Comparison of ENCODE assay signal across 1 cellular context in the genomic region with DNA sequence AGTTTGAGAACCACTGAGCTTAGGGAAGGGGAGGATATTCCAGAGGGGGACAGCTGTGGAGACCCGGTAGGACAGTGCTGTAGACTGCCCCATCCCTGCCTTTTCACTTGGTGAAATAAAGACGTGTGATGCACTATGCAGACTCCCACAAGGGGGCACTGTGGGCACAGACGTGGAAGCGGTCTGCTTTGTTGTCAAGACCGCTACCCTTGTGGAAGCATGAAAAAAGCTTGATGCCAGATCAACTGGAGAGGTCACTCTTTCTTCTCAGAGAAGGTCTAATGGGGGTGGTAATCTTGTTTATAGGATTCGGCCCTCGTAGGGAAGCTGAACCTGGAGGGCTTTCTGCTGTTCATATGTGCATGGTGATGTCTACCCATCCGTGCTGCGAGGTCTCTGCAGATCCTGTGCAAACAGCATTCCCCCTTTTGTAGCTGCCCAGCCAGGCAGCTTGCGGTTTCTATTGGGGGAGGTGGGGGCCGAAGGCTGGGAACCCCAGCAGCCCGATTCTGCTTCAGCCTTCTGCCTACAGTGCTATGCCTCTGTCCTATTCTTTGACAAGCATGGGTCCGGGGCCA.
TF ChIP-seq lines count a peak whose summit lies in the region.

No MANE protein-coding gene starts in this region.

TF ChIP-seq in SK-N-SH, 30 proteins besides CTCF, POLR2A, EP300 and RAD21 (continued from another document):
- TF ChIP-seq, protein P1, sequence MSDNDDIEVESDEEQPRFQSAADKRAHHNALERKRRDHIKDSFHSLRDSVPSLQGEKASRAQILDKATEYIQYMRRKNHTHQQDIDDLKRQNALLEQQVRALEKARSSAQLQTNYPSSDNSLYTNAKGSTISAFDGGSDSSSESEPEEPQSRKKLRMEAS (IDR thresholded peaks at IDR 0.05; ENCODE audit: low read depth) = no peak
- no peak for TF ChIP-seq FOXM1 (IDR thresholded peaks at IDR 0.05; ENCODE audit: low read depth)
- no peak for TF ChIP-seq EZH2phosphoT487 (IDR thresholded peaks at IDR 0.05; ENCODE audit: borderline replicate concordance, low read depth)
- TF ChIP-seq YY1 (IDR thresholded peaks at IDR 0.05; ENCODE audit: low read depth) = no peak
- no peak for TF ChIP-seq NRF1 (IDR thresholded peaks at IDR 0.05; ENCODE audit: low read depth, low read length)
- TF ChIP-seq TEAD4 (IDR thresholded peaks at IDR 0.05; ENCODE audit: borderline replicate concordance, insufficient read depth) = no peak
- no peak for TF ChIP-seq NFIC (IDR thresholded peaks at IDR 0.05; ENCODE audit: borderline replicate concordance)
- TF ChIP-seq MXI1 (IDR thresholded peaks at IDR 0.05; ENCODE audit: low read depth, low read length) = peak; percentile 33; the same call in 1 of the 2 replicates
- no peak for TF ChIP-seq GATA2 (CRISPR knock-in tag; IDR thresholded peaks at IDR 0.05)
- TF ChIP-seq, protein P2, sequence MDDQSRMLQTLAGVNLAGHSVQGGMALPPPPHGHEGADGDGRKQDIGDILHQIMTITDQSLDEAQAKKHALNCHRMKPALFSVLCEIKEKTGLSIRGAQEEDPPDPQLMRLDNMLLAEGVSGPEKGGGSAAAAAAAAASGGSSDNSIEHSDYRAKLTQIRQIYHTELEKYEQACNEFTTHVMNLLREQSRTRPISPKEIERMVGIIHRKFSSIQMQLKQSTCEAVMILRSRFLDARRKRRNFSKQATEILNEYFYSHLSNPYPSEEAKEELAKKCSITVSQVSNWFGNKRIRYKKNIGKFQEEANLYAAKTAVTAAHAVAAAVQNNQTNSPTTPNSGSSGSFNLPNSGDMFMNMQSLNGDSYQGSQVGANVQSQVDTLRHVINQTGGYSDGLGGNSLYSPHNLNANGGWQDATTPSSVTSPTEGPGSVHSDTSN (IDR thresholded peaks at IDR 0.05) = no peak
- TF ChIP-seq RCOR1 (IDR thresholded peaks at IDR 0.05; ENCODE audit: low read length) = peak; percentile 24; the same call in 1 of the 2 replicates
- TF ChIP-seq RFX5 (IDR thresholded peaks at IDR 0.05; ENCODE audit: low read length) = no peak
- no peak for TF ChIP-seq JUND (IDR thresholded peaks at IDR 0.05)
- TF ChIP-seq TAF1 (IDR thresholded peaks at IDR 0.05; ENCODE audit: borderline replicate concordance, low read depth, low read length) = no peak
- TF ChIP-seq FOXJ3 (CRISPR knock-in tag; IDR thresholded peaks at IDR 0.05) = peak; percentile 38; the same call in 1 of the 2 replicates
- no peak for TF ChIP-seq SIN3A (IDR thresholded peaks at IDR 0.05; ENCODE audit: borderline replicate concordance, low read depth, low read length)
- TF ChIP-seq POLR2AphosphoS5 (IDR thresholded peaks at IDR 0.05; ENCODE audit: low read depth, low read length) = no peak
- TF ChIP-seq, protein P3, sequence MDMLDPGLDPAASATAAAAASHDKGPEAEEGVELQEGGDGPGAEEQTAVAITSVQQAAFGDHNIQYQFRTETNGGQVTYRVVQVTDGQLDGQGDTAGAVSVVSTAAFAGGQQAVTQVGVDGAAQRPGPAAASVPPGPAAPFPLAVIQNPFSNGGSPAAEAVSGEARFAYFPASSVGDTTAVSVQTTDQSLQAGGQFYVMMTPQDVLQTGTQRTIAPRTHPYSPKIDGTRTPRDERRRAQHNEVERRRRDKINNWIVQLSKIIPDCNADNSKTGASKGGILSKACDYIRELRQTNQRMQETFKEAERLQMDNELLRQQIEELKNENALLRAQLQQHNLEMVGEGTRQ (IDR thresholded peaks at IDR 0.05; ENCODE audit: borderline replicate concordance, low read depth, low read length) = peak; percentile 6; the same call in 1 of the 2 replicates
- TF ChIP-seq SMC3 (IDR thresholded peaks at IDR 0.05; ENCODE audit: low read depth, low read length) = peak; percentile 92
- peak; percentile 54 for TF ChIP-seq CHD2 (IDR thresholded peaks at IDR 0.05; ENCODE audit: low read length, partially characterized antibody)
- TF ChIP-seq, protein P4, sequence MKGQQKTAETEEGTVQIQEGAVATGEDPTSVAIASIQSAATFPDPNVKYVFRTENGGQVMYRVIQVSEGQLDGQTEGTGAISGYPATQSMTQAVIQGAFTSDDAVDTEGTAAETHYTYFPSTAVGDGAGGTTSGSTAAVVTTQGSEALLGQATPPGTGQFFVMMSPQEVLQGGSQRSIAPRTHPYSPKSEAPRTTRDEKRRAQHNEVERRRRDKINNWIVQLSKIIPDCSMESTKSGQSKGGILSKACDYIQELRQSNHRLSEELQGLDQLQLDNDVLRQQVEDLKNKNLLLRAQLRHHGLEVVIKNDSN (IDR thresholded peaks at IDR 0.05; ENCODE audit: borderline replicate concordance, low read depth) = no peak
